ENCODE assay signal across 10 cellular contexts in the genomic region with DNA sequence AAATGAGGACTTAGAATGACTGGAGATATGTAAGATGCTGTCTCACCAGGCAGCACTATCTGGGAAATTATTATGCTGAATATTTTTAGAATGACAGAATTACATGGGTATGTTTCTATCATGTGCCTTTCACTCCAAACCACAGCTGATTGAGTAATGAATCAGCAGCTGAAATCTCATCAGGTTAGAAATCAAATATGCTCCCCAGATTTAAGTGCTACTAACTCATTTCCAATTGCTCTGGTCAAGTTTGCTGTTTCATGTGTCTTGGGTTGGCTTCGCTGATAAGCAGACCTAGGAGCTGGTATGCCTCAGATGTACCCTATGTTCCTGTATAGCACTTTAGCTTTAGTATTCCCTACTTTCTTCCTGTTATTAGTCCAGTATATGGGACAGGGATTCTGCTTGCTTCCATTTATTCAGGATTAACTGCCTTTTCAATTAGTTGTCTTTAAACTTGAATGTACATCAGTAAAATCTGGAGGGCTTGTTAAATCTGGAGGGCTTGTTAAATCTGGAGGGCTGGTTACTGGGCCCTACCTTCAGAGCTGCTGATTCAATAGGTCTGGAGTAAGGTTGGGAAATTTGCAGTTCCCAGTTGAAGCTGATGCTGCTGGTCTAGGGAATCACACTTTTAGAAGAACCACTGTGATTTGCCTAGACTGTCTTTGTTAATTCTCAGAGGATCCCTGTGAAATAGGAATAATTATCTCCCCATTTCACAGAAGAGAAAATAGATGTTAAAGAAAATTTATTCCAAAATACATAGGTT.
DNase-seq lines count a peak whose midpoint lies in the region; ATAC-seq and TF ChIP-seq lines count a peak whose summit lies in the region.
"Had no signal": no experiment of that assay in that cellular context is flagged by ENCODE, and none has a peak within 500 bp of the region (broad histone marks: within the 10 kb centered on the region; RNA-seq: fewer than 3 reads in every experiment).

No MANE protein-coding gene starts in this region.

- in situ Hi-C loops in gastrocnemius medialis (cut with MboI; ENCODE audit: low sequenced_read_pairs in 4 of 4) = loop anchor here (5.0 to 25.0 kb wide), 4 partner anchors 172 to 1500 kb away; partner anchors contain the start of gene DKK1 (in 3 of the 4)

- no peak overlapping the region for H3K4me2 ChIP-seq in mesendoderm (ENCODE audit: low read length)

- H3K4ac ChIP-seq in mesendoderm (ENCODE audit: low read depth, low read length) = no peak overlapping the region

- H3K56ac ChIP-seq in mesendoderm (ENCODE audit: low read length) = no peak overlapping the region

- no peaks in the 10 kb centered on the region for H3K27me3 ChIP-seq in gastrocnemius medialis
- no peaks in the 10 kb centered on the region for H3K27me3 ChIP-seq in mesendoderm (ENCODE audit: insufficient read depth, low read length, poor library complexity)

- H3K4me1 ChIP-seq in gastrocnemius medialis (no peaks in the 10 kb centered on the region), mesendoderm (ENCODE audit: control insufficient read depth, low read depth, low read length) (no peaks in the 10 kb centered on the region)

- H3K9me3 ChIP-seq in gastrocnemius medialis = no peaks in the 10 kb centered on the region

- intact Hi-C loops in gastrocnemius medialis (cut with DNase I; ENCODE audit: low total_unique reads) (no loop called here), left ventricle myocardium superior (cut with micrococcal nuclease) (no loop called here)

- no peak overlapping the region for H3K9ac ChIP-seq in mesendoderm (ENCODE audit: low read length)

- no peak overlapping the region for H3K18ac ChIP-seq in mesendoderm (ENCODE audit: low read length)

- DNase-seq in EH (ENCODE audit: low read depth) (peak; percentile 95), RPMI7951 (ENCODE audit: low read depth) (peak; percentile 67), fibroblast of gingiva (ENCODE audit: low read depth) (peak; percentile 82), gastrocnemius medialis (no peak), left ventricle myocardium superior (no peak), mesendoderm (no peak), SHP77 treated with DMSO at 0.1 percent for 48 hours (lab: John Stamatoyannopoulos, UW) (no peak)
- DNase-seq: endodermal cell had no signal

- no peak overlapping the region for H2BK15ac ChIP-seq in mesendoderm (replicated peaks; ENCODE audit: low read depth)

- H3K27ac ChIP-seq in gastrocnemius medialis (no peak overlapping the region), mesendoderm (ENCODE audit: low read depth, low read length) (no peak overlapping the region)

- no peak overlapping the region for H3K4me3 ChIP-seq in gastrocnemius medialis
- H3K4me3 ChIP-seq in mesendoderm (ENCODE audit: low read length) = no peak overlapping the region

- no peak overlapping the region for H3K23ac ChIP-seq in mesendoderm (ENCODE audit: low read length)

- no CpG with 5 or more reads among the region's 1 CpG for WGBS in mesendoderm (ENCODE audit: extremely low coverage, insufficient coverage, low lambda C conversion rate)

- no peak overlapping the region for H2AK5ac ChIP-seq in mesendoderm (ENCODE audit: low read length)

- no peak overlapping the region for H2BK5ac ChIP-seq in mesendoderm (ENCODE audit: low read length)

- no peaks in the 10 kb centered on the region for H3K79me2 ChIP-seq in mesendoderm (ENCODE audit: control insufficient read depth, insufficient read depth, low read length)

- H4K5ac ChIP-seq in mesendoderm (ENCODE audit: low read length) = no peak overlapping the region

- H3K79me1 ChIP-seq in mesendoderm (ENCODE audit: low read length) = no peaks in the 10 kb centered on the region

- H3K36me3 ChIP-seq in gastrocnemius medialis (no peaks in the 10 kb centered on the region), mesendoderm (ENCODE audit: control insufficient read depth, insufficient read depth, low read length) (no peaks in the 10 kb centered on the region)

- ATAC-seq in gastrocnemius medialis (peak; percentile 58 to 79), left ventricle myocardium superior (no peak), GM21367 (IDR thresholded peaks at IDR 0.05; ENCODE audit: unreplicated experiment) (no peak)
- ATAC-seq: Right ventricle myocardium inferior had no signal

- H4K8ac ChIP-seq in mesendoderm (ENCODE audit: low read depth, low read length) = no peak overlapping the region

- TF ChIP-seq POLR2A in gastrocnemius medialis (IDR thresholded peaks at IDR 0.05) = no peak

- TF ChIP-seq CTCF in gastrocnemius medialis (IDR thresholded peaks at IDR 0.05 in 4 of 5, conservative IDR thresholded peaks at IDR 0.05 in 1 of 5) = no peak

- H2BK120ac ChIP-seq in mesendoderm (ENCODE audit: low read depth, low read length) = no peak overlapping the region

Comparison
In these comparisons a context has a peak if more than half of its experiments do, and no peak if none do; other contexts are left out.
1. DNase-seq: peak in EH (single experiment), RPMI7951 (single experiment) and fibroblast of gingiva (single experiment); none in gastrocnemius medialis (0 of 2), left ventricle myocardium superior (single experiment), mesendoderm (single experiment) and SHP77 treated with DMSO at 0.1 percent for 48 hours (single experiment).
2. ATAC-seq: peak in gastrocnemius medialis (2 of 2); none in left ventricle myocardium superior (single experiment) and GM21367 (single experiment).